Comparison of ENCODE assay signal across 9 cellular contexts in the genomic region with DNA sequence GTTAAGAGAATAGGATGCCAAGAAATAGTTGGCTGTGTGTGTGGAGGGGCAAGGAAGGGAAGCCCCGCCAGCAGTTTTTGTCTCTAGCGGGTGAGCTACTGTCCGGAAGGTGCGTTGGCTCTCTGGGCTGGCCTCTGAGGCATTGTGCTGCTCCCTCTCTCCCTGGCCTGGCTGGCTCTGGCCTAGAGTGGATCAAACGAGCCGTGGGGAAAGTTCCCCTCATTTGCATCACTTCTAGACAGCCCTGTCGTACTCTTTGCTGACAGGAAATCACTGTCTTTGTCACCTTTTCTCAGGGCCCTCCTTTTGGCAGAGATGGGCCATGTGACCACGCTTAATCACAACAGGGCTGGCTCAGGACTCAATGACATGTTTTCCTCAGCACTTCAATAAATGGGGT.
DNase-seq lines count a peak whose midpoint lies in the region; ATAC-seq, FAIRE-seq and TF ChIP-seq lines count a peak whose summit lies in the region.
"Had no signal": no experiment of that assay in that cellular context is flagged by ENCODE, and none has a peak within 500 bp of the region (broad histone marks: within the 10 kb centered on the region; RNA-seq: fewer than 3 reads in every experiment).

No MANE protein-coding gene starts in this region.

- H3K27me3 Mint-ChIP-seq in HFFc6 (ENCODE audit: insufficient read depth) = no peaks in the 10 kb centered on the region

- no peaks in the 10 kb centered on the region for H3K9me3 Mint-ChIP-seq in HFFc6

- H3K27ac Mint-ChIP-seq in HFFc6 = no peak overlapping the region

- intact Hi-C loops in testis (cut with DNase I; ENCODE audit: low total_unique reads) = no loop called here

- DNase-seq in bronchial epithelial cell (ENCODE audit: low read depth) (peak; percentile 49), lung microvascular endothelial cell (ENCODE audit: low read depth in 2 of 2) (peak; percentile 37 to 44), testis (peak; percentile 58), cerebellar nuclear complex (lab: John Stamatoyannopoulos, UW) (no peak), superior temporal gyrus (ENCODE audit: extremely low spot score) (no peak), HFFc6 (no peak)

- TF ChIP-seq CTCF in bronchial epithelial cell (IDR thresholded peaks at IDR 0.05; ENCODE audit: insufficient read depth, low read length, severe bottlenecking) (no peak), testis (IDR thresholded peaks at IDR 0.05) (no peak), HFFc6 (IDR thresholded peaks at IDR 0.05) (no peak)

- no peaks in the 10 kb centered on the region for H3K36me3 Mint-ChIP-seq in HFFc6 (ENCODE audit: low read depth)

- no peaks in the 10 kb centered on the region for H3K9me3 ChIP-seq in testis

- FAIRE-seq in bronchial epithelial cell (lab: Jason Lieb, UNC) = no peak

- WGBS in testis, 2 donors = 28 to 29% methylated on average over 7 to 8 of the region's 8 CpGs

- no peak overlapping the region for H3K4me3 ChIP-seq in bronchial epithelial cell (ENCODE audit: low read depth, low read length)
- no peak overlapping the region for H3K4me3 ChIP-seq in testis

- ATAC-seq in GM19463 (IDR thresholded peaks at IDR 0.05; ENCODE audit: unreplicated experiment) (peak; percentile 98), HG03457 (IDR thresholded peaks at IDR 0.05; ENCODE audit: unreplicated experiment) (peak; percentile 93)

- peak overlapping the region; percentile 86 to 87 for H3K27ac ChIP-seq in testis
- H3K27ac ChIP-seq: SK-N-MC had no signal

- H3K4me1 Mint-ChIP-seq in HFFc6 (ENCODE audit: low read depth) = peaks cover 36% of the 10 kb centered on the region

- TF ChIP-seq POLR2A in testis (IDR thresholded peaks at IDR 0.05) = no peak

- H3K4me3 Mint-ChIP-seq in HFFc6 = no peak overlapping the region

- H3K36me3 ChIP-seq in bronchial epithelial cell (ENCODE audit: control insufficient read depth, insufficient read depth, low read length) (no peaks in the 10 kb centered on the region), testis (ENCODE audit: low read depth, missing control alignments) (no peaks in the 10 kb centered on the region)

- H3K27me3 ChIP-seq in bronchial epithelial cell (ENCODE audit: control insufficient read depth, insufficient read depth, low read length) (no peaks in the 10 kb centered on the region), testis (no peaks in the 10 kb centered on the region)

- peaks cover 22% of the 10 kb centered on the region for H3K4me1 ChIP-seq in testis

Comparison
In these comparisons a context has a peak if more than half of its experiments do, and no peak if none do; other contexts are left out.
1. DNase-seq: peak in bronchial epithelial cell (single experiment), lung microvascular endothelial cell (2 of 2) and testis (single experiment); none in cerebellar nuclear complex (0 of 2), superior temporal gyrus (single experiment) and HFFc6 (single experiment).